ENCODE assay signal across 8 cellular contexts in the genomic region with DNA sequence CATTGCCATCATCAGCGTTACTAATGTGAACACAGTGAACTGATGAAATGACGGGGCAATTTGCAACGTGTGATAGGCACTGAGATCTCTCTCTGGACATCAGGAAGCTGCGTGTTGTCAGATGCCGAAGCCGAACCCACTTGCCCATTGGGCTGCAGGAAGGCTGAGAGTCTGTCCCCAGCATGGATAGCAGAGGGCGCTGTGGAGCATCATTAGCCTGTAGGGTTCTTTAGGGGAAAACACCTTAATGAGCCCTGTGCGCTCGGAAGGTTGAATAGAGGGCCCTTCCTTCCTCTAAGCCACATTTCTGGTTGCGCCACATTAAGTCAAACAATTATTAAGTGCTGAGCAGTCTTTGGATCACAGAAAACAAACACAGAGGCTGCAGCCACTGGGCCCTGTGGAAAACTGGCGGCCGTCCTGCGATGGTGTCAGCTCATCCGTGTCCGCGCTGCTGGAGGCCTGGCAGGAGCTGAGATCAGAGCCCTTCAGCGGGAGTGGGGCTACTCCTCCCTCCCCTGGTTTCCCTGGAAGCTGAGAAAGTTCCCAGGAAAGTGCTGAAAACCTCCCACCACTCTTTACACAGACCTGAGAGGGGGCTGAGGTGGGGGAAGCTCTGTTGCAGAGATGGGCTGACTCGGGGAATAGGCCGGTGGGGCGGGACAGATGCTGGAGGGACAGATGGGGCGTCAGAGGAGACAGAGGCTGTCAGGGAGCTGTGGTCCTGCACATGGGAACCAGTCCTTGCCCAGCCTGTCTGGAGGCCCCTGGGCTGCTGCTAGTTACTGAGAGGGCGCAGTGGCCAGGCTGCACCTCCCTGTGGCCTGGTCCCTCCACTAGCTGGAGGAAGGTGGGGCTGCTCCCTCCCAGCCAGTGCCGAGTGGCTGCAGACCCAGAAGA. TPM values are rescaled to one million over a fixed set of nuclear protein-coding genes. Genes with fewer than 3 reads are reported as not detected.
DNase-seq lines count a peak whose midpoint lies in the region; ATAC-seq and TF ChIP-seq lines count a peak whose summit lies in the region.

No MANE protein-coding gene starts in this region.

- H3K4me3 ChIP-seq in GM23248 (no peak overlapping the region), colonic mucosa (no peak overlapping the region), right lobe of liver (no peak overlapping the region)

- 0 out of 2 replicates have a peak overlapping the region, but pooled peaks have one; percentile 42 for H2AFZ ChIP-seq in GM23248

- TF ChIP-seq POLR2A in right lobe of liver (IDR thresholded peaks at IDR 0.05): no peak

- intact Hi-C loops in colonic mucosa (cut with DNase I) (no loop called here), right lobe of liver (cut with DNase I) (no loop called here)

- H3K4me2 ChIP-seq in GM23248 (ENCODE audit: unreplicated experiment): no peak overlapping the region

- H3K9ac ChIP-seq in GM23248 (no peak overlapping the region), colonic mucosa (ENCODE audit: low read depth in 2 of 2, low read length in 2 of 2) (peak overlapping the region in 1 of 2 donors; percentile 19)

- DNase-seq in A172 (ENCODE audit: low spot score) (peak; percentile 50), GM23248 (peak; percentile 67), NCI-H446 treated with DMSO at 0.1 percent for 48 hours (lab: John Stamatoyannopoulos, UW) (peak; percentile 15), colonic mucosa (peak; percentile 90), right lobe of liver (peak; percentile 71 to 77 (median 76))
- peak; percentile 90 for DNase-seq in activated CD4-positive, alpha-beta T cell treated with anti-CD3 and anti-CD28 coated beads for 48 hours
- DNase-seq in stimulated activated CD4-positive, alpha-beta T cell treated with anti-CD3 and anti-CD28 coated beads, TNF-alpha, amount 100 ng/mL, for 48 hours (ENCODE audit: low read depth in 3 of 3): peak; percentile 63 to 71 (median 65)

- H3K36me3 ChIP-seq in GM23248 (ENCODE audit: low read depth): no peaks in the 10 kb centered on the region
- H3K36me3 ChIP-seq in colonic mucosa: no peaks in the 10 kb centered on the region
- H3K36me3 ChIP-seq in right lobe of liver: no peaks in the 10 kb centered on the region

- H3F3A ChIP-seq in GM23248 (ENCODE audit: insufficient read depth): no peaks in the 10 kb centered on the region

- ATAC-seq in right lobe of liver (peak; percentile 93 to 97 (median 94)), HG03097 (IDR thresholded peaks at IDR 0.05; ENCODE audit: low FRiP score, unreplicated experiment) (no peak)

- in situ Hi-C loops in GM23248 (cut with MboI): no loop called here

- WGBS in GM23248 (ENCODE audit: low coverage in 1 of 2, low lambda C conversion rate in 2 of 2, missing lambda C conversion rate in 2 of 2), 2 experiments: 13 to 16% methylated on average over 23 of the region's 23 CpGs
- 28% methylated on average over 8 of the region's 23 CpGs for WGBS in right lobe of liver (ENCODE audit: insufficient coverage, low coverage, low lambda C conversion rate, missing lambda C conversion rate)

- no peaks in the 10 kb centered on the region for H3K4me1 ChIP-seq in GM23248 (ENCODE audit: insufficient read depth)
- peaks cover 4% of the 10 kb centered on the region for H3K4me1 ChIP-seq in colonic mucosa
- no peaks in the 10 kb centered on the region for H3K4me1 ChIP-seq in right lobe of liver

- peaks cover 34% of the 10 kb centered on the region for H3K27me3 ChIP-seq in GM23248 (replicated peaks; ENCODE audit: insufficient read depth)
- H3K27me3 ChIP-seq in colonic mucosa: peaks cover 3% of the 10 kb centered on the region
- peaks cover 0 to 5% of the 10 kb centered on the region in 2 donors for H3K27me3 ChIP-seq in right lobe of liver

- H3K79me2 ChIP-seq in GM23248 (ENCODE audit: insufficient read depth): no peaks in the 10 kb centered on the region

- H3K9me3 ChIP-seq in GM23248 (ENCODE audit: low read depth) (no peaks in the 10 kb centered on the region), colonic mucosa (no peaks in the 10 kb centered on the region), right lobe of liver (no peaks in the 10 kb centered on the region)

- no peaks in the 10 kb centered on the region for H3K9me2 ChIP-seq in GM23248 (ENCODE audit: insufficient read depth)

- TF ChIP-seq CTCF in colonic mucosa (IDR thresholded peaks at IDR 0.05) (peak; percentile 66), right lobe of liver (IDR thresholded peaks at IDR 0.05) (peak; percentile 63 to 74 (median 72))

- H3K27ac ChIP-seq in GM23248: no peak overlapping the region
- no peak overlapping the region for H3K27ac ChIP-seq in colonic mucosa
- no peak overlapping the region for H3K27ac ChIP-seq in right lobe of liver

- H4K20me1 ChIP-seq in GM23248 (ENCODE audit: insufficient read depth): no peaks in the 10 kb centered on the region

RNA-seq across cellular contexts. Expression of a gene that starts 12.7 kb away (rescaled TPM):
- not detected in 2 replicates for total RNA-seq in A172 (2014; rRNA removed; shearing (Covaris generic))
- total RNA-seq in GM23248 (2014; rRNA removed; shearing (Covaris generic)): not detected in 2 replicates
- polyA plus RNA-seq in GM23248 (2016; fragmentation: Nextera tagmentation; extraction: Ambion mirVana): not detected in 2 replicates
- total RNA-seq in colonic mucosa (1 to 10 TPM; 2.3 to 2.5 TPM), right lobe of liver (under 1 TPM in 4 of 6 experiments, not detected in 2; 0.29 to 0.61 (median 0.49) TPM)

RNA-seq across cellular contexts. Expression of a gene that starts 22.9 kb away (rescaled TPM):
- total RNA-seq in A172 (2014; rRNA removed; shearing (Covaris generic)): not detected in 2 replicates
- total RNA-seq in GM23248 (2014; rRNA removed; shearing (Covaris generic)): not detected in 2 replicates
- polyA plus RNA-seq in GM23248 (2016; fragmentation: Nextera tagmentation; extraction: Ambion mirVana): not detected in 2 replicates
- total RNA-seq in colonic mucosa (1,000 to 10,000 TPM; 2,373 to 4,154 TPM), right lobe of liver (1 to 10 TPM in 5 of 6 experiments, under 1 TPM in 1; 0.88 to 6.8 (median 2.5) TPM)

RNA-seq across cellular contexts. Expression of a gene that starts 28.3 kb away (rescaled TPM):
- total RNA-seq in A172 (2014; rRNA removed; shearing (Covaris generic)): not detected in 2 replicates
- not detected in 2 replicates for total RNA-seq in GM23248 (2014; rRNA removed; shearing (Covaris generic))
- polyA plus RNA-seq in GM23248 (2016; fragmentation: Nextera tagmentation; extraction: Ambion mirVana): not detected in 2 replicates
- total RNA-seq in colonic mucosa (100 to 1,000 TPM; 233 to 916 TPM), right lobe of liver (not detected)

RNA-seq across cellular contexts. Expression of a gene that starts 57.8 kb away (rescaled TPM):
- 0.12 TPM in 1 of 2 replicates, not detected in the other for total RNA-seq in A172 (2014; rRNA removed; shearing (Covaris generic))
- total RNA-seq in GM23248 (2014; rRNA removed; shearing (Covaris generic)): not detected in 2 replicates
- not detected in 2 replicates for polyA plus RNA-seq in GM23248 (2016; fragmentation: Nextera tagmentation; extraction: Ambion mirVana)
- 1 to 10 TPM in 1 of 2 donors, under 1 TPM in 1; 0.82 to 1.2 TPM for total RNA-seq in colonic mucosa
- under 1 TPM; 0.22 to 0.97 (median 0.71) TPM for total RNA-seq in right lobe of liver

Comparison
In these comparisons a context has a peak if more than half of its experiments do, and no peak if none do; other contexts are left out.
1. DNase-seq: peak in every context shown above with its lines; median percentile 90 in activated CD4-positive, alpha-beta T cell treated with anti-CD3 and anti-CD28 coated beads for 48 hours; 90 in colonic mucosa; 76 in right lobe of liver; 67 in GM23248; 65 in stimulated activated CD4-positive, alpha-beta T cell treated with anti-CD3 and anti-CD28 coated beads, TNF-alpha, amount 100 ng/mL, for 48 hours; 50 in A172; 15 in NCI-H446 treated with DMSO at 0.1 percent for 48 hours.
2. RNA of a gene that starts 22.9 kb away (total RNA-seq): 2,373 to 4,154 TPM in colonic mucosa; 0.88 to 6.8 TPM in right lobe of liver, not detected in A172 and not detected in GM23248; every median in the first group is over 100 times any median in the second.
3. RNA of a gene that starts 28.3 kb away (total RNA-seq): 233 to 916 TPM in colonic mucosa; not detected in A172, not detected in GM23248 and not detected in right lobe of liver; every median in the first group is over 100 times any median in the second.